Comparison of ENCODE assay signal across 40 cellular contexts in the genomic region with DNA sequence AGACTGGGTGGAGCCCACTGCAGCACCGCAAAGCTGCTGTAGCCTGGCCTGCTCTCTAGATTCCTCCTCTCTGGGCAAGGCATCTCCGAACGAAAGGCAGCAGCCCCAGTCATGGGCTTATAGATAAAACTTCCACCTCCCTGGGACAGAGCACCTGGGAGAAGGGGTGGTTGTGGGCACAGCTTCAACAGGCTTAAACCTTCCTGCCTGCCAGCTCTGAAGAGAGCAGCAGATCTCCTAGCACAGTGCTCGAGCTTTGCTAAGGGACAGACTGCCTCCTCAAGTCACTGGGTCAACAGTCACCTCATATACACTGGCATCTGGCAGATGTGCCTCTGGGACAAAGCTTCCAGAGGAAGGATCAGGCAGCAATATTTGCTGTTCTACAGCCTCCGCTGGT.
"Had no signal": no experiment of that assay in that cellular context is flagged by ENCODE, and none has a peak within 500 bp of the region (broad histone marks: within the 10 kb centered on the region; RNA-seq: fewer than 3 reads in every experiment).

No MANE protein-coding gene starts in this region.

- H3K4me3 ChIP-seq: adrenal gland, ascending aorta, body of pancreas, breast epithelium, cardiac muscle cell had no signal

- H3K9me3 Mint-ChIP-seq: activated naive CD4-positive, alpha-beta T cell treated with anti-CD3 and anti-CD28 coated beads for 36 hours; activated naive CD4-positive, alpha-beta T cell treated with anti-CD3 and anti-CD28 coated beads, Interleukin-2, amount 10 ng/mL, durations not matched to agents 7 days and 5 days; activated naive CD4-positive, alpha-beta T cell treated with anti-CD3 and anti-CD28 coated beads, Interleukin-2, amount 50 U/mL, for 24 hours; activated naive CD8-positive, alpha-beta T cell treated with anti-CD3 and anti-CD28 coated beads for 36 hours; activated naive CD8-positive, alpha-beta T cell treated with anti-CD3 and anti-CD28 coated beads, Interleukin-2, amount 50 U/mL, for 24 hours; activated T-cell treated with anti-CD3 and anti-CD28 coated beads, Interleukin-2, amount 50 U/mL, for 24 hours; activated T-cell treated with anti-CD3 and anti-CD28 coated beads, Interleukin-2, amount 50 U/mL, for 4 hours; activated T-helper 1 cell treated with anti-CD3 and anti-CD28 coated beads, Interleukin-12 subunit alpha, Interleukin-12 subunit beta, Interleukin-2, Interleukin-4 antibody, amounts not matched to agents 30 ng/mL and 10 ng/mL and 1 ng/mL, durations not matched to agents 14 hours and 24 hours and 36 hours; activated T-helper 17 cell treated with anti-CD3 and anti-CD28 coated beads, Interleukin-2, amount 50 U/mL, for 72 hours; activated T-helper 2 cell treated with anti-CD3 and anti-CD28 coated beads, Interferon-gamma antibody, Interleukin-2, Interleukin-4, amounts not matched to agents 10 μg/mL and 5 μg/mL and 100 μg/mL, durations not matched to agents 14 hours and 24 hours and 36 hours; central memory CD8-positive, alpha-beta T cell had no signal

- H3K4me1 Mint-ChIP-seq: activated naive CD4-positive, alpha-beta T cell treated with anti-CD3 and anti-CD28 coated beads, Interleukin-2, amount 10 ng/mL, durations not matched to agents 7 days and 5 days; activated naive CD4-positive, alpha-beta T cell treated with anti-CD3 and anti-CD28 coated beads, Interleukin-2, amount 50 U/mL, for 24 hours; activated naive CD8-positive, alpha-beta T cell treated with anti-CD3 and anti-CD28 coated beads for 36 hours; activated naive CD8-positive, alpha-beta T cell treated with anti-CD3 and anti-CD28 coated beads, Interleukin-2, amount 10 ng/mL, durations not matched to agents 7 days and 5 days; activated naive CD8-positive, alpha-beta T cell treated with anti-CD3 and anti-CD28 coated beads, Interleukin-2, amount 50 U/mL, for 24 hours; activated T-helper 17 cell treated with anti-CD3 and anti-CD28 coated beads, Interleukin-2, amount 50 U/mL, for 72 hours; brain; central memory CD8-positive, alpha-beta T cell had no signal

- DNase-seq: activated effector memory CD4-positive, alpha-beta T cell treated with anti-CD3 and anti-CD28 coated beads, Interleukin-2, amount 50 U/mL, for 16 hours; activated effector memory CD4-positive, alpha-beta T cell treated with Interleukin-2 at 50 U/mL for 16 hours; activated gamma-delta T cell; activated gamma-delta T cell treated with Interleukin-2 at 50 U/mL for 16 hours; activated naive CD4-positive, alpha-beta T cell; activated naive CD4-positive, alpha-beta T cell treated with anti-CD3 and anti-CD28 coated beads for 36 hours; activated naive CD4-positive, alpha-beta T cell treated with anti-CD3 and anti-CD28 coated beads, Interleukin-2, amount 10 ng/mL, durations not matched to agents 7 days and 5 days; activated naive CD4-positive, alpha-beta T cell treated with anti-CD3 and anti-CD28 coated beads, Interleukin-2, amount 50 U/mL, for 16 hours; activated naive CD4-positive, alpha-beta T cell treated with Interleukin-2 at 50 U/mL for 16 hours; activated naive CD8-positive, alpha-beta T cell treated with anti-CD3 and anti-CD28 coated beads for 36 hours; activated naive CD8-positive, alpha-beta T cell treated with anti-CD3 and anti-CD28 coated beads, Interleukin-2, amount 10 ng/mL, durations not matched to agents 7 days and 5 days; activated naive CD8-positive, alpha-beta T cell treated with anti-CD3 and anti-CD28 coated beads, Interleukin-2, amount 50 U/mL, for 24 hours; activated T-cell treated with anti-CD3 and anti-CD28 coated beads, Interleukin-2, amount 50 U/mL, for 1 hour; activated T-cell treated with anti-CD3 and anti-CD28 coated beads, Interleukin-2, amount 50 U/mL, for 24 hours; activated T-cell treated with anti-CD3 and anti-CD28 coated beads, Interleukin-2, amount 50 U/mL, for 4 hours; activated T-cell treated with anti-CD3 and anti-CD28 coated beads, Interleukin-2, amount 50 U/mL, for 48 hours; activated T-cell treated with anti-CD3 and anti-CD28 coated beads, Interleukin-2, amount 50 U/mL, for 72 hours; adrenal gland; amniotic stem cell; amygdala; anterior cingulate cortex; aorta; body of pancreas; brain microvascular endothelial cell; caudate nucleus; central memory CD4-positive, alpha-beta T cell; cerebellar nuclear complex had no signal

- H3K36me3 Mint-ChIP-seq: activated naive CD4-positive, alpha-beta T cell treated with anti-CD3 and anti-CD28 coated beads, Interleukin-2, amount 10 ng/mL, durations not matched to agents 7 days and 5 days; activated naive CD4-positive, alpha-beta T cell treated with anti-CD3 and anti-CD28 coated beads, Interleukin-2, amount 50 U/mL, for 24 hours; activated naive CD8-positive, alpha-beta T cell; activated naive CD8-positive, alpha-beta T cell treated with anti-CD3 and anti-CD28 coated beads for 36 hours; activated naive CD8-positive, alpha-beta T cell treated with anti-CD3 and anti-CD28 coated beads, Interleukin-2, amount 10 ng/mL, durations not matched to agents 7 days and 5 days had no signal

- H3K27ac ChIP-seq: adrenal gland, ascending aorta, body of pancreas, brain microvascular endothelial cell, breast epithelium, cardiac muscle cell had no signal

- H3K4me3 Mint-ChIP-seq: activated naive CD4-positive, alpha-beta T cell treated with anti-CD3 and anti-CD28 coated beads for 36 hours; activated naive CD4-positive, alpha-beta T cell treated with anti-CD3 and anti-CD28 coated beads, Interleukin-2, amount 10 ng/mL, durations not matched to agents 7 days and 5 days; activated naive CD4-positive, alpha-beta T cell treated with anti-CD3 and anti-CD28 coated beads, Interleukin-2, amount 50 U/mL, for 24 hours; activated naive CD8-positive, alpha-beta T cell; activated naive CD8-positive, alpha-beta T cell treated with anti-CD3 and anti-CD28 coated beads for 36 hours; activated naive CD8-positive, alpha-beta T cell treated with anti-CD3 and anti-CD28 coated beads, Interleukin-2, amount 10 ng/mL, durations not matched to agents 7 days and 5 days; activated naive CD8-positive, alpha-beta T cell treated with anti-CD3 and anti-CD28 coated beads, Interleukin-2, amount 50 U/mL, for 24 hours; activated T-cell treated with anti-CD3 and anti-CD28 coated beads, Interleukin-2, amount 50 U/mL, for 24 hours; activated T-cell treated with anti-CD3 and anti-CD28 coated beads, Interleukin-2, amount 50 U/mL, for 4 hours; activated T-cell treated with anti-CD3 and anti-CD28 coated beads, Interleukin-2, amount 50 U/mL, for 72 hours; activated T-helper 1 cell treated with anti-CD3 and anti-CD28 coated beads, Interleukin-12 subunit alpha, Interleukin-12 subunit beta, Interleukin-2, Interleukin-4 antibody, amounts not matched to agents 30 ng/mL and 10 ng/mL and 1 ng/mL, durations not matched to agents 14 hours and 24 hours and 36 hours; activated T-helper 17 cell treated with anti-CD3 and anti-CD28 coated beads, Interleukin-2, amount 50 U/mL, for 72 hours; brain; central memory CD8-positive, alpha-beta T cell had no signal

- H3K4me1 ChIP-seq: adrenal gland, ascending aorta, body of pancreas, breast epithelium had no signal

- H3K27me3 ChIP-seq: ascending aorta, body of pancreas, breast epithelium, cardiac muscle cell had no signal

- H3K27ac Mint-ChIP-seq: activated naive CD4-positive, alpha-beta T cell treated with anti-CD3 and anti-CD28 coated beads for 36 hours; activated naive CD4-positive, alpha-beta T cell treated with anti-CD3 and anti-CD28 coated beads, Interleukin-2, amount 10 ng/mL, durations not matched to agents 7 days and 5 days; activated naive CD4-positive, alpha-beta T cell treated with anti-CD3 and anti-CD28 coated beads, Interleukin-2, amount 50 U/mL, for 24 hours; activated naive CD8-positive, alpha-beta T cell; activated naive CD8-positive, alpha-beta T cell treated with anti-CD3 and anti-CD28 coated beads for 36 hours; activated naive CD8-positive, alpha-beta T cell treated with anti-CD3 and anti-CD28 coated beads, Interleukin-2, amount 10 ng/mL, durations not matched to agents 7 days and 5 days; activated naive CD8-positive, alpha-beta T cell treated with anti-CD3 and anti-CD28 coated beads, Interleukin-2, amount 50 U/mL, for 24 hours; activated T-cell treated with anti-CD3 and anti-CD28 coated beads, Interleukin-2, amount 50 U/mL, for 24 hours; activated T-cell treated with anti-CD3 and anti-CD28 coated beads, Interleukin-2, amount 50 U/mL, for 72 hours; activated T-helper 1 cell treated with anti-CD3 and anti-CD28 coated beads, Interleukin-12 subunit alpha, Interleukin-12 subunit beta, Interleukin-2, Interleukin-4 antibody, amounts not matched to agents 30 ng/mL and 10 ng/mL and 1 ng/mL, durations not matched to agents 14 hours and 24 hours and 36 hours; activated T-helper 17 cell treated with anti-CD3 and anti-CD28 coated beads, Interleukin-2, amount 50 U/mL, for 72 hours; activated T-helper 2 cell treated with anti-CD3 and anti-CD28 coated beads, Interferon-gamma antibody, Interleukin-2, Interleukin-4, amounts not matched to agents 10 μg/mL and 5 μg/mL and 100 μg/mL, durations not matched to agents 14 hours and 24 hours and 36 hours; brain had no signal

- H3K27me3 Mint-ChIP-seq: brain had no signal

- FAIRE-seq: astrocyte, bronchial epithelial cell had no signal

- ATAC-seq: activated naive CD4-positive, alpha-beta T cell treated with anti-CD3 and anti-CD28 coated beads, Interleukin-2, amount 50 U/mL, for 72 hours; activated naive CD8-positive, alpha-beta T cell treated with anti-CD3 and anti-CD28 coated beads, Interleukin-2, amount 50 U/mL, for 24 hours; activated T-cell treated with anti-CD3 and anti-CD28 coated beads, Interleukin-2, amount 50 U/mL, for 4 hours; activated T-cell treated with anti-CD3 and anti-CD28 coated beads, Interleukin-2, amount 50 U/mL, for 72 hours; activated T-helper 17 cell treated with anti-CD3 and anti-CD28 coated beads, Interleukin-2, amount 50 U/mL, for 72 hours; body of pancreas had no signal

- H3K9me3 ChIP-seq: adrenal gland, ascending aorta had no signal

- H3K36me3 ChIP-seq: adrenal gland, ascending aorta, brain microvascular endothelial cell, breast epithelium, cardiac muscle cell had no signal
